17 cellular contexts compared by ENCODE assay signal in genomic region chr13:63288576-63288975, GRCh38.
"Had no signal": no experiment of that assay in that cellular context is flagged by ENCODE, and none has a peak within 500 bp of the region (broad histone marks: within the 10 kb centered on the region; RNA-seq: fewer than 3 reads in every experiment).

No MANE protein-coding gene starts in this region.

- DNase-seq: activated CD8-positive, alpha-beta T cell treated with anti-CD3 and anti-CD28 coated beads, Interleukin-2, amount 10 ng/mL, durations not matched to agents 7 days and 5 days; activated naive CD4-positive, alpha-beta T cell treated with anti-CD3 and anti-CD28 coated beads for 36 hours; dermis blood vessel endothelial cell; gastrocnemius medialis; heart right ventricle; kidney; left ventricle myocardium inferior; ovary; stimulated activated CD4-positive, alpha-beta T cell treated with anti-CD3 and anti-CD28 coated beads, Interleukin-4, amount 100 ng/mL, for 24 hours; T-cell; T1000; testis had no signal

- H3K4me1 ChIP-seq: gastrocnemius medialis, heart right ventricle, left ventricle myocardium inferior, testis had no signal

- H3K4me1 Mint-ChIP-seq: brain; central memory CD8-positive, alpha-beta T cell; memory B cell; nephron; T-cell had no signal

- H3K9me3 ChIP-seq: gastrocnemius medialis, ovary, testis had no signal

- H3K27me3 Mint-ChIP-seq: central memory CD8-positive, alpha-beta T cell; memory B cell; stimulated activated naive CD8-positive, alpha-beta T cell treated with anti-CD3 and anti-CD28 coated beads, Interleukin-15, Interleukin-2, amounts not matched to agents 100 ng/mL and 50 ng/mL, for 24 hours; T-cell had no signal

- H3K27me3 ChIP-seq: gastrocnemius medialis, heart right ventricle, ovary, testis had no signal

- H3K36me3 ChIP-seq: gastrocnemius medialis, heart right ventricle, left ventricle myocardium inferior, ovary had no signal

- ATAC-seq: activated CD8-positive, alpha-beta T cell treated with anti-CD3 and anti-CD28 coated beads, Interleukin-2, amount 10 ng/mL, durations not matched to agents 7 days and 5 days; gastrocnemius medialis; heart right ventricle; T-cell had no signal

- H3K27ac ChIP-seq: gastrocnemius medialis, heart right ventricle, left ventricle myocardium inferior, ovary, testis had no signal

- H3K4me3 Mint-ChIP-seq: activated CD8-positive, alpha-beta T cell treated with anti-CD3 and anti-CD28 coated beads, Interleukin-2, amount 10 ng/mL, durations not matched to agents 7 days and 5 days; activated naive CD4-positive, alpha-beta T cell treated with anti-CD3 and anti-CD28 coated beads for 36 hours; brain; central memory CD8-positive, alpha-beta T cell; memory B cell; nephron; stimulated activated naive CD8-positive, alpha-beta T cell treated with anti-CD3 and anti-CD28 coated beads, Interleukin-15, Interleukin-2, amounts not matched to agents 100 ng/mL and 50 ng/mL, for 24 hours; T-cell had no signal

- H3K36me3 Mint-ChIP-seq: brain, memory B cell, T-cell had no signal

- H3K4me3 ChIP-seq: gastrocnemius medialis, heart right ventricle, left ventricle myocardium inferior, ovary, testis had no signal
